ENCODE assay signal across 1 cellular context in genomic region chr17:82043507-82043906, GRCh38.
TF ChIP-seq lines count a peak whose summit lies in the region.

No MANE protein-coding gene starts in this region.

TF ChIP-seq in GM23338, 12 proteins besides CTCF, POLR2A, EP300 and RAD21 (continued from another document):
- TF ChIP-seq ZNF462 (CRISPR knock-in tag; IDR thresholded peaks at IDR 0.05) (no peak), CREB1 (CRISPR knock-in tag; IDR thresholded peaks at IDR 0.05; ENCODE audit: low read depth) (no peak), STAT1 (IDR thresholded peaks at IDR 0.05; ENCODE audit: unreplicated experiment) (no peak), ZNF331 (CRISPR knock-in tag; IDR thresholded peaks at IDR 0.05; ENCODE audit: low read depth) (no peak), ZNF114 (CRISPR knock-in tag; IDR thresholded peaks at IDR 0.05) (no peak), EZH2 (IDR thresholded peaks at IDR 0.05; ENCODE audit: low read depth, unreplicated experiment) (no peak), ETS1 (IDR thresholded peaks at IDR 0.05) (no peak), NANOG (IDR thresholded peaks at IDR 0.05; ENCODE audit: borderline replicate concordance) (no peak)
